ENCODE assay signal across 8 cellular contexts in genomic region chr2:172698041-172698863, GRCh38. TPM values are rescaled to one million over a fixed set of nuclear protein-coding genes. Genes with fewer than 3 reads are reported as not detected.
DNase-seq lines count a peak whose midpoint lies in the region; ATAC-seq, FAIRE-seq and TF ChIP-seq lines count a peak whose summit lies in the region.

No MANE protein-coding gene starts in this region.

- peak overlapping the region; percentile 75 for H3K27ac Mint-ChIP-seq in stimulated activated naive B cell treated with anti-CD40 and anti-IgM and Interleukin-4, amounts not matched to agents 10 μg/mL and 1 μg/mL and 100 μg/mL, for 72 hours

- TF ChIP-seq EP300 in GM12878 (IDR thresholded peaks at IDR 0.05; ENCODE audit: borderline replicate concordance in 1 of 2, control insufficient read depth in 1 of 2, low read depth in 2 of 2, low read length in 2 of 2): no peak

- SMC1A ChIA-PET in GM12878 (lab: Charles Lee; ENCODE audit: uncharacterized antibody, unreplicated experiment): interaction anchor here (0.8 kb wide), 1 partner anchor 27 kb away, joined by 3 read pairs; no protein-coding TSS in a partner anchor

- in situ Hi-C loops in GM12878 (cut with MboI): no loop called here

- TF ChIP-seq RAD21 in GM12878 (IDR thresholded peaks at IDR 0.05; ENCODE audit: insufficient read depth, low read depth, low read length): no peak

- H3K9me3 ChIP-seq in GM12878 (replicated peaks; ENCODE audit: control insufficient read depth, insufficient read depth, low read length): no peaks in the 10 kb centered on the region

- CTCF ChIA-PET in GM12878 (lab: Yijun Ruan, JAX): interaction anchor here (0.7 kb wide), 1 partner anchor 12 kb away, joined by 4 read pairs; no protein-coding TSS in a partner anchor

- peak overlapping the region; percentile 55 for H2AFZ ChIP-seq in GM12878 (ENCODE audit: control insufficient read depth, low read depth, low read length)

- no peaks in the 10 kb centered on the region for H3K79me2 ChIP-seq in GM12878 (ENCODE audit: control insufficient read depth, insufficient read depth, low read length)

- intact Hi-C loops in GM12878 (cut with micrococcal nuclease; ENCODE audit: unreplicated experiment): no loop called here

- DNase-seq in GDM1 (lab: John Stamatoyannopoulos, UW) (peak; percentile 27), LoVo (ENCODE audit: low spot score) (peak; percentile 78), GM12878 (ENCODE audit: low read depth, low spot score) (peak; percentile 26), medulla oblongata (ENCODE audit: extremely low spot score) (no peak)
- no peak for DNase-seq in stimulated activated naive B cell treated with anti-CD40 and anti-IgM and Interleukin-4, amounts not matched to agents 10 μg/mL and 1 μg/mL and 100 μg/mL, for 72 hours

- H3K4me1 ChIP-seq in GM12878 (ENCODE audit: control insufficient read depth, insufficient read depth, low read length): no peaks in the 10 kb centered on the region

- H4K20me1 ChIP-seq in GM12878 (ENCODE audit: control insufficient read depth, insufficient read depth): no peaks in the 10 kb centered on the region

- no peaks in the 10 kb centered on the region for H3K36me3 ChIP-seq in GM12878 (ENCODE audit: control insufficient read depth in 2 of 2, insufficient read depth in 2 of 2, low read length in 1 of 2)

- peaks cover 0 to 8% of the 10 kb centered on the region in 2 donors for H3K27me3 Mint-ChIP-seq in stimulated activated naive B cell treated with anti-CD40 and anti-IgM and Interleukin-4, amounts not matched to agents 10 μg/mL and 1 μg/mL and 100 μg/mL, for 72 hours

- RAD21 ChIA-PET in GM12878 (lab: Charles Lee; ENCODE audit: unreplicated experiment): no interaction called here

- peak; percentile 89 for ATAC-seq in GM21723 (IDR thresholded peaks at IDR 0.05; ENCODE audit: unreplicated experiment)
- peak; percentile 83 for ATAC-seq in GM12878
- peak; percentile 76 to 95 for ATAC-seq in stimulated activated naive B cell treated with anti-CD40 and anti-IgM and Interleukin-4, amounts not matched to agents 10 μg/mL and 1 μg/mL and 100 μg/mL, for 72 hours (replicated peaks)
- ATAC-seq in GM21528 (IDR thresholded peaks at IDR 0.05; ENCODE audit: low FRiP score, unreplicated experiment): no peak
- ATAC-seq in HG03139 (IDR thresholded peaks at IDR 0.05; ENCODE audit: unreplicated experiment): no peak

- H3K4me3 ChIP-seq in GM12878: no peak overlapping the region

- no peak overlapping the region; the same call in 1 of the 2 replicates for H3K27ac ChIP-seq in GM12878 (ENCODE audit: control insufficient read depth, insufficient read depth)

- 8% methylated on average over 5 of the region's 5 CpGs for WGBS in GM12878 (ENCODE audit: insufficient coverage, insufficient replicate concordance, low lambda C conversion rate, missing lambda C conversion rate)

- POLR2A ChIA-PET in GM12878 (lab: Charles Lee): no interaction called here

- H3K27me3 ChIP-seq in GM12878 (replicated peaks in 1 of 2; ENCODE audit: control insufficient read depth in 2 of 2, insufficient read depth in 2 of 2, low read length in 1 of 2): no peaks in the 10 kb centered on the region

- TF ChIP-seq CTCF in GM12878 (IDR thresholded peaks at IDR 0.05 in 2 of 3, conservative IDR thresholded peaks at IDR 0.05 in 1 of 3; ENCODE audit: control insufficient read depth in 2 of 3, extremely low read depth in 1 of 3, insufficient read depth in 1 of 3, low read depth in 3 of 3, low read length in 3 of 3): no peak

- peaks cover 6 to 8% of the 10 kb centered on the region in 2 donors for H3K4me1 Mint-ChIP-seq in stimulated activated naive B cell treated with anti-CD40 and anti-IgM and Interleukin-4, amounts not matched to agents 10 μg/mL and 1 μg/mL and 100 μg/mL, for 72 hours

- no TSS peak for BruUV-seq in GM12878 (replicated peaks; lab: Mats Ljungman, UMichigan)

- peaks cover 2 to 3% of the 10 kb centered on the region in 2 donors for H3K36me3 Mint-ChIP-seq in stimulated activated naive B cell treated with anti-CD40 and anti-IgM and Interleukin-4, amounts not matched to agents 10 μg/mL and 1 μg/mL and 100 μg/mL, for 72 hours

- TF ChIP-seq POLR2A in GM12878 (IDR thresholded peaks at IDR 0.05; ENCODE audit: low read depth, low read length): no peak

- no peak overlapping the region for H3K9ac ChIP-seq in GM12878 (ENCODE audit: control insufficient read depth, insufficient read depth, low read length)

- H3K4me2 ChIP-seq in GM12878 (ENCODE audit: control insufficient read depth, insufficient read depth): no peak overlapping the region

- no peak for FAIRE-seq in GM12878 (lab: Jason Lieb, UNC)

- peaks cover 0 to 4% of the 10 kb centered on the region in 2 donors for H3K9me3 Mint-ChIP-seq in stimulated activated naive B cell treated with anti-CD40 and anti-IgM and Interleukin-4, amounts not matched to agents 10 μg/mL and 1 μg/mL and 100 μg/mL, for 72 hours

- H3K4me3 Mint-ChIP-seq in stimulated activated naive B cell treated with anti-CD40 and anti-IgM and Interleukin-4, amounts not matched to agents 10 μg/mL and 1 μg/mL and 100 μg/mL, for 72 hours: no peak overlapping the region

TF ChIP-seq in GM12878, 131 proteins besides CTCF, POLR2A, EP300 and RAD21 (continues in another document):
- TF ChIP-seq USF1 (IDR thresholded peaks at IDR 0.05; ENCODE audit: borderline replicate concordance, extremely low read length, insufficient read depth, low read depth, low read length): no peak
- TF ChIP-seq CREB1 (IDR thresholded peaks at IDR 0.05; ENCODE audit: low read depth): no peak
- TF ChIP-seq IKZF1 (conservative IDR thresholded peaks at IDR 0.05): no peak; the same call in 1 of the 2 replicates
- TF ChIP-seq ZNF217 (IDR thresholded peaks at IDR 0.05): no peak
- no peak for TF ChIP-seq HDGF (IDR thresholded peaks at IDR 0.05)
- peak; percentile 91 for TF ChIP-seq MEF2B (IDR thresholded peaks at IDR 0.05; ENCODE audit: partially characterized antibody, poor library complexity, severe bottlenecking)
- TF ChIP-seq RAD51 (IDR thresholded peaks at IDR 0.05): peak; percentile 54; the same call in 1 of the 2 replicates
- TF ChIP-seq IRF4 (IDR thresholded peaks at IDR 0.05; ENCODE audit: low read depth, low read length): peak; percentile 59; the same call in 1 of the 2 replicates
- TF ChIP-seq TAF1 (IDR thresholded peaks at IDR 0.05; ENCODE audit: borderline replicate concordance, low read depth, low read length): no peak
- TF ChIP-seq TBL1XR1 (IDR thresholded peaks at IDR 0.05; ENCODE audit: low read depth, low read length): no peak
- TF ChIP-seq, protein P1, sequence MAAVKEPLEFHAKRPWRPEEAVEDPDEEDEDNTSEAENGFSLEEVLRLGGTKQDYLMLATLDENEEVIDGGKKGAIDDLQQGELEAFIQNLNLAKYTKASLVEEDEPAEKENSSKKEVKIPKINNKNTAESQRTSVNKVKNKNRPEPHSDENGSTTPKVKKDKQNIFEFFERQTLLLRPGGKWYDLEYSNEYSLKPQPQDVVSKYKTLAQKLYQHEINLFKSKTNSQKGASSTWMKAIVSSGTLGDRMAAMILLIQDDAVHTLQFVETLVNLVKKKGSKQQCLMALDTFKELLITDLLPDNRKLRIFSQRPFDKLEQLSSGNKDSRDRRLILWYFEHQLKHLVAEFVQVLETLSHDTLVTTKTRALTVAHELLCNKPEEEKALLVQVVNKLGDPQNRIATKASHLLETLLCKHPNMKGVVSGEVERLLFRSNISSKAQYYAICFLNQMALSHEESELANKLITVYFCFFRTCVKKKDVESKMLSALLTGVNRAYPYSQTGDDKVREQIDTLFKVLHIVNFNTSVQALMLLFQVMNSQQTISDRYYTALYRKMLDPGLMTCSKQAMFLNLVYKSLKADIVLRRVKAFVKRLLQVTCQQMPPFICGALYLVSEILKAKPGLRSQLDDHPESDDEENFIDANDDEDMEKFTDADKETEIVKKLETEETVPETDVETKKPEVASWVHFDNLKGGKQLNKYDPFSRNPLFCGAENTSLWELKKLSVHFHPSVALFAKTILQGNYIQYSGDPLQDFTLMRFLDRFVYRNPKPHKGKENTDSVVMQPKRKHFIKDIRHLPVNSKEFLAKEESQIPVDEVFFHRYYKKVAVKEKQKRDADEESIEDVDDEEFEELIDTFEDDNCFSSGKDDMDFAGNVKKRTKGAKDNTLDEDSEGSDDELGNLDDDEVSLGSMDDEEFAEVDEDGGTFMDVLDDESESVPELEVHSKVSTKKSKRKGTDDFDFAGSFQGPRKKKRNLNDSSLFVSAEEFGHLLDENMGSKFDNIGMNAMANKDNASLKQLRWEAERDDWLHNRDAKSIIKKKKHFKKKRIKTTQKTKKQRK (IDR thresholded peaks at IDR 0.05; ENCODE audit: low read depth, low read length): no peak
- TF ChIP-seq SRF (IDR thresholded peaks at IDR 0.05; ENCODE audit: low read depth in 2 of 2, low read length in 2 of 2): no peak
- no peak for TF ChIP-seq CBX5 (IDR thresholded peaks at IDR 0.05; ENCODE audit: low read depth)

RNA-seq across cellular contexts. Expression of gene RAPGEF4, which starts 37.4 kb away (rescaled TPM):
- total RNA-seq in GM12878 (2013; cell fraction: nucleolus; rRNA removed): 3.8 and 5.8 TPM in 2 replicates
- 0.38 TPM in 1 of 2 replicates, not detected in the other for total RNA-seq in GM12878 (2014; rRNA removed)
- not detected in 2 replicates for total RNA-seq in GM12878 (2014; rRNA removed; fragmentation: Illumina TruSeq; extraction: Trizol)
- total RNA-seq in GM12878 (2021): 0.18 TPM in 1 of 2 replicates, not detected in the other
- polyA plus RNA-seq in GM12878 (2011; ENCODE audit: low read depth): not detected
- polyA plus RNA-seq in GM12878 (2011; rRNA removed): 0.18 and 0.27 TPM in 2 replicates
- 0.02 and 0.03 TPM in 2 replicates for polyA plus RNA-seq in GM12878 (2011; cell fraction: cytosol; rRNA removed)
- polyA plus RNA-seq in GM12878 (2011; cell fraction: nucleus; rRNA removed): 0.26 and 0.46 TPM in 2 replicates
- polyA plus RNA-seq in GM12878 (2012): 0.14 and 0.18 TPM in 2 replicates
- 0.06 TPM in 1 of 2 replicates, not detected in the other for polyA plus RNA-seq in GM12878 (2014; fragmentation: Illumina TruSeq; extraction: Trizol)
- polyA plus RNA-seq in GM12878 (2014; fragmentation: Nextera tagmentation; extraction: Ambion mirVana): not detected
- polyA plus RNA-seq in GM12878 (2014; rRNA removed): 0.28 TPM in 1 of 2 replicates, not detected in the other
- not detected for polyA plus RNA-seq in GM12878 (2016; fragmentation: Nextera tagmentation; extraction: Ambion mirVana)
- polyA minus RNA-seq in GM12878 (2011; rRNA and poly(A)+ RNA removed): 1.0 and 1.1 TPM in 2 replicates
- polyA minus RNA-seq in GM12878 (2011; cell fraction: cytosol; rRNA and poly(A)+ RNA removed): not detected in 2 replicates
- polyA minus RNA-seq in GM12878 (2011; cell fraction: nucleus; rRNA and poly(A)+ RNA removed): 0.73 and 0.77 TPM in 2 replicates

Comparison
In these comparisons a context has a peak if more than half of its experiments do, and no peak if none do; other contexts are left out.
1. DNase-seq: peak in GDM1 (single experiment), LoVo (single experiment) and GM12878 (single experiment); none in stimulated activated naive B cell treated with anti-CD40 and anti-IgM and Interleukin-4, amounts not matched to agents 10 μg/mL and 1 μg/mL and 100 μg/mL, for 72 hours (single experiment) and medulla oblongata (single experiment).
2. ATAC-seq: peak in GM21723 (single experiment), GM12878 (single experiment) and stimulated activated naive B cell treated with anti-CD40 and anti-IgM and Interleukin-4, amounts not matched to agents 10 μg/mL and 1 μg/mL and 100 μg/mL, for 72 hours (2 of 2); none in GM21528 (single experiment) and HG03139 (single experiment).